Comparison of ENCODE assay signal across 10 cellular contexts in genomic region chr14:94394594-94395305, GRCh38. TPM values are rescaled to one million over a fixed set of nuclear protein-coding genes. Genes with fewer than 3 reads are reported as not detected.
A peak's percentile ranks its signal among the peaks of the same experiment; 100 is the strongest.
DNase-seq lines count a peak whose midpoint lies in the region; ATAC-seq and TF ChIP-seq lines count a peak whose summit lies in the region.
"Had no signal": no experiment of that assay in that cellular context is flagged by ENCODE, and none has a peak within 500 bp of the region (broad histone marks: within the 10 kb centered on the region; RNA-seq: fewer than 3 reads in every experiment).

No MANE protein-coding gene starts in this region.

- intact Hi-C loops in mucosa of descending colon (cut with DNase I, micrococcal nuclease) = no loop called here

- H3K36me3 ChIP-seq in mucosa of descending colon (ENCODE audit: low read depth) = no peaks in the 10 kb centered on the region
- H3K36me3 ChIP-seq in neuronal stem cell (replicated peaks in 1 of 2; ENCODE audit: control insufficient read depth in 2 of 2, insufficient read depth in 2 of 2, low read length in 2 of 2) = no peaks in the 10 kb centered on the region

- no peak overlapping the region for H3K4me2 ChIP-seq in neuronal stem cell (ENCODE audit: insufficient read depth, low read length, poor library complexity, severe bottlenecking)

- H3K79me1 ChIP-seq in neuronal stem cell (ENCODE audit: low read depth, low read length) = no peaks in the 10 kb centered on the region

- no peak overlapping the region for H3K18ac ChIP-seq in neuronal stem cell (ENCODE audit: low read length)

- no peak for ATAC-seq in mucosa of descending colon
- no peak for ATAC-seq in GM18873 (IDR thresholded peaks at IDR 0.05; ENCODE audit: low FRiP score, unreplicated experiment)
- ATAC-seq in HG03457 (IDR thresholded peaks at IDR 0.05; ENCODE audit: unreplicated experiment) = no peak
- ATAC-seq: left colon had no signal

- no peak overlapping the region for H3K9ac ChIP-seq in neuronal stem cell (ENCODE audit: low read depth, low read length, poor library complexity)

- no peak overlapping the region for H2AK5ac ChIP-seq in neuronal stem cell (ENCODE audit: low read depth, low read length)

- WGBS in neuronal stem cell (ENCODE audit: extremely low coverage in 2 of 2, insufficient read length in 2 of 2, insufficient replicate concordance in 1 of 2), 2 donors = no CpG with 5 or more reads among the region's 11 CpGs

- H4K91ac ChIP-seq in neuronal stem cell (ENCODE audit: low read depth, low read length, poor library complexity) = no peak overlapping the region

- no peak overlapping the region for H2BK15ac ChIP-seq in neuronal stem cell (ENCODE audit: low read length)

- no peak overlapping the region for H4K8ac ChIP-seq in neuronal stem cell (ENCODE audit: low read depth, low read length)

- H3K14ac ChIP-seq in neuronal stem cell (ENCODE audit: low read length) = no peak overlapping the region

- no peak overlapping the region for H2BK120ac ChIP-seq in neuronal stem cell (ENCODE audit: low read depth, low read length)

- H3K4me1 ChIP-seq in mucosa of descending colon (ENCODE audit: low read depth) (peaks cover 14% of the 10 kb centered on the region), neuronal stem cell (ENCODE audit: control insufficient read depth in 2 of 2, insufficient read depth in 1 of 2, low read depth in 1 of 2, low read length in 2 of 2) (peaks cover 0 to 10% of the 10 kb centered on the region in 2 donors)

- H3K27ac ChIP-seq in neuronal stem cell (replicated peaks; ENCODE audit: low read length) = no peak overlapping the region

- H2AFZ ChIP-seq in neuronal stem cell (ENCODE audit: low read length) = no peak overlapping the region

- no peak overlapping the region for H2BK12ac ChIP-seq in neuronal stem cell (ENCODE audit: low read length)

- TF ChIP-seq CTCF in cardiac fibroblast (IDR thresholded peaks at IDR 0.05; ENCODE audit: low read depth, low read length) (no peak), mucosa of descending colon (IDR thresholded peaks at IDR 0.05) (no peak)

- no peak overlapping the region for H3K23ac ChIP-seq in neuronal stem cell (ENCODE audit: low read depth, low read length, poor library complexity)

- no peaks in the 10 kb centered on the region for H3K27me3 ChIP-seq in neuronal stem cell (ENCODE audit: control insufficient read depth in 3 of 3, insufficient read depth in 3 of 3, low read depth in 1 of 3, low read length in 3 of 3)

- no peak overlapping the region for H3K4me3 ChIP-seq in cardiac fibroblast (replicated peaks in 1 of 2; ENCODE audit: low read depth in 2 of 2, low read length in 2 of 2)
- no peak overlapping the region for H3K4me3 ChIP-seq in mucosa of descending colon
- H3K4me3 ChIP-seq in neuronal stem cell (ENCODE audit: low read length in 2 of 2) = no peak overlapping the region

- DNase-seq in AG20443 (ENCODE audit: low spot score) (peak; percentile 70), MV-4-11 (lab: John Stamatoyannopoulos, UW) (peak; percentile 96), cardiac fibroblast (ENCODE audit: low read depth in 2 of 2) (peak; percentile 73 to 87), mucosa of descending colon (peak in 2 of 3 donors; percentile 31 to 60), neuronal stem cell (ENCODE audit: low spot score) (no peak), NCI-H187 (lab: John Stamatoyannopoulos, UW) (no peak)
- DNase-seq: DMS 273 treated with DMSO at 0.1 percent for 48 hours, left colon had no signal

- no peaks in the 10 kb centered on the region for H3K9me3 ChIP-seq in mucosa of descending colon
- H3K9me3 ChIP-seq in neuronal stem cell (replicated peaks in 1 of 2; ENCODE audit: control insufficient read depth in 2 of 2, insufficient read depth in 1 of 2, low read depth in 1 of 2, low read length in 2 of 2) = no peaks in the 10 kb centered on the region

- H2BK5ac ChIP-seq in neuronal stem cell (ENCODE audit: low read length) = no peak overlapping the region

- no peak overlapping the region for H3K4ac ChIP-seq in neuronal stem cell (ENCODE audit: low read length)

RNA-seq across cellular contexts. Expression of gene SERPINA1, which starts 6.3 kb away (rescaled TPM):
- 100 to 1,000 TPM in 2 of 3 donors, 10 to 100 TPM in 1; 98.3 to 311 (median 225) TPM for total RNA-seq in mucosa of descending colon
- polyA plus RNA-seq in neuronal stem cell (2013, experiment 1 of 2) = not detected
- polyA plus RNA-seq in neuronal stem cell (2013, experiment 2 of 2) = 0.03 TPM

RNA-seq across cellular contexts. Expression of gene SERPINA2, which starts 28.3 kb away (rescaled TPM):
- not detected for total RNA-seq in mucosa of descending colon
- not detected for polyA plus RNA-seq in neuronal stem cell (2013, experiment 1 of 2)
- polyA plus RNA-seq in neuronal stem cell (2013, experiment 2 of 2) = not detected
- total RNA-seq: left colon had no signal

RNA-seq across cellular contexts. Expression of gene SERPINA11, which starts 57.9 kb away (rescaled TPM):
- not detected for total RNA-seq in mucosa of descending colon
- not detected for polyA plus RNA-seq in neuronal stem cell (2013, experiment 1 of 2)
- not detected for polyA plus RNA-seq in neuronal stem cell (2013, experiment 2 of 2)
- total RNA-seq: left colon had no signal

Comparison
In these comparisons a context has a peak if more than half of its experiments do, and no peak if none do; other contexts are left out.
1. DNase-seq: peak in AG20443 (single experiment), MV-4-11 (single experiment), cardiac fibroblast (2 of 2) and mucosa of descending colon (2 of 3); none in neuronal stem cell (single experiment) and NCI-H187 (0 of 2).